Comparison of ENCODE assay signal across 17 cellular contexts in genomic region chr2:109376115-109376514, GRCh38.
DNase-seq lines count a peak whose midpoint lies in the region; ATAC-seq, FAIRE-seq and TF ChIP-seq lines count a peak whose summit lies in the region.
"Had no signal": no experiment of that assay in that cellular context is flagged by ENCODE, and none has a peak within 500 bp of the region (broad histone marks: within the 10 kb centered on the region; RNA-seq: fewer than 3 reads in every experiment).

No MANE protein-coding gene starts in this region.

- TF ChIP-seq CTCF in kidney (IDR thresholded peaks at IDR 0.05; ENCODE audit: borderline replicate concordance, extremely low read depth, insufficient read depth) = no peak

- H3K36me3 ChIP-seq in kidney (ENCODE audit: control insufficient read depth in 1 of 2, insufficient read depth in 2 of 2, low read length in 2 of 2) = no peaks in the 10 kb centered on the region
- H3K36me3 ChIP-seq: right lobe of liver had no signal

- H3K4me1 ChIP-seq in kidney (ENCODE audit: control insufficient read depth in 1 of 2, insufficient read depth in 1 of 2, low read depth in 1 of 2, low read length in 2 of 2) = no peaks in the 10 kb centered on the region
- H3K4me1 ChIP-seq: Caco-2, right lobe of liver had no signal

- H3K27ac ChIP-seq in kidney (ENCODE audit: low read depth in 2 of 2, low read length in 2 of 2) = no peak overlapping the region
- H3K27ac ChIP-seq: right lobe of liver had no signal

- no peaks in the 10 kb centered on the region for H3K27me3 Mint-ChIP-seq in stimulated activated naive B cell treated with anti-CD40 and anti-IgM and Interleukin-4, amounts not matched to agents 10 μg/mL and 1 μg/mL and 100 μg/mL, for 72 hours
- H3K27me3 Mint-ChIP-seq: IgD-negative memory B cell; stimulated activated naive CD8-positive, alpha-beta T cell treated with anti-CD3 and anti-CD28 coated beads, Interleukin-15, amount 100 ng/mL, for 72 hours had no signal

- no peaks in the 10 kb centered on the region for H3K36me3 Mint-ChIP-seq in stimulated activated naive B cell treated with anti-CD40 and anti-IgM and Interleukin-4, amounts not matched to agents 10 μg/mL and 1 μg/mL and 100 μg/mL, for 72 hours
- H3K36me3 Mint-ChIP-seq: IgD-negative memory B cell had no signal

- no peak overlapping the region for H3K9ac ChIP-seq in kidney (ENCODE audit: low read length in 2 of 2)

- DNase-seq in activated effector memory CD4-positive, alpha-beta T cell treated with anti-CD3 and anti-CD28 coated beads, Interleukin-2, amount 50 U/mL, for 16 hours = peak; percentile 24
- DNase-seq in activated effector memory CD4-positive, alpha-beta T cell treated with Interleukin-2 at 50 U/mL for 16 hours = no peak
- DNase-seq in ecto neural progenitor cell (ENCODE audit: low spot score) (peak; percentile 32), kidney (peak; percentile 39), NCI-H82 (lab: John Stamatoyannopoulos, UW) (no peak), LoVo (ENCODE audit: low spot score) (no peak)
- DNase-seq in stimulated activated naive B cell treated with anti-CD40 and anti-IgM and Interleukin-4, amounts not matched to agents 10 μg/mL and 1 μg/mL and 100 μg/mL, for 72 hours = no peak
- DNase-seq: NCI-H1436, NCI-H524 treated with DMSO at 0.1 percent for 48 hours had no signal

- ATAC-seq in HG02623 (IDR thresholded peaks at IDR 0.05; ENCODE audit: unreplicated experiment) = no peak
- no peak for ATAC-seq in stimulated activated naive B cell treated with anti-CD40 and anti-IgM and Interleukin-4, amounts not matched to agents 10 μg/mL and 1 μg/mL and 100 μg/mL, for 72 hours (replicated peaks)
- ATAC-seq: right lobe of liver; stimulated activated naive CD8-positive, alpha-beta T cell treated with anti-CD3 and anti-CD28 coated beads, Interleukin-15, amount 100 ng/mL, for 72 hours had no signal

- no peaks in the 10 kb centered on the region for H3K9me3 Mint-ChIP-seq in stimulated activated naive B cell treated with anti-CD40 and anti-IgM and Interleukin-4, amounts not matched to agents 10 μg/mL and 1 μg/mL and 100 μg/mL, for 72 hours
- H3K9me3 Mint-ChIP-seq: IgD-negative memory B cell; nephron; stimulated activated naive CD8-positive, alpha-beta T cell treated with anti-CD3 and anti-CD28 coated beads, Interleukin-15, amount 100 ng/mL, for 72 hours; T-helper 2 cell treated with Interferon-gamma antibody and Interleukin-4, amounts not matched to agents 5 μg/mL and 100 μg/mL, for 36 hours had no signal

- H3K27ac Mint-ChIP-seq in stimulated activated naive B cell treated with anti-CD40 and anti-IgM and Interleukin-4, amounts not matched to agents 10 μg/mL and 1 μg/mL and 100 μg/mL, for 72 hours = no peak overlapping the region
- H3K27ac Mint-ChIP-seq: IgD-negative memory B cell; nephron; T-helper 2 cell treated with Interferon-gamma antibody and Interleukin-4, amounts not matched to agents 5 μg/mL and 100 μg/mL, for 36 hours had no signal

- no peaks in the 10 kb centered on the region for H3K4me1 Mint-ChIP-seq in stimulated activated naive B cell treated with anti-CD40 and anti-IgM and Interleukin-4, amounts not matched to agents 10 μg/mL and 1 μg/mL and 100 μg/mL, for 72 hours
- H3K4me1 Mint-ChIP-seq: IgD-negative memory B cell; stimulated activated naive CD8-positive, alpha-beta T cell treated with anti-CD3 and anti-CD28 coated beads, Interleukin-15, amount 100 ng/mL, for 72 hours had no signal

- no peak for FAIRE-seq in kidney (lab: Jason Lieb, UNC)
- FAIRE-seq: endothelial cell of umbilical vein had no signal

- intact Hi-C loops in kidney (cut with DNase I) = no loop called here

- no peaks in the 10 kb centered on the region for H3K9me3 ChIP-seq in kidney (ENCODE audit: control insufficient read depth in 1 of 2, low read length in 2 of 2)
- H3K9me3 ChIP-seq: Caco-2, right lobe of liver had no signal

- H3K4me3 Mint-ChIP-seq in stimulated activated naive B cell treated with anti-CD40 and anti-IgM and Interleukin-4, amounts not matched to agents 10 μg/mL and 1 μg/mL and 100 μg/mL, for 72 hours = no peak overlapping the region
- H3K4me3 Mint-ChIP-seq: IgD-negative memory B cell; nephron; stimulated activated naive CD8-positive, alpha-beta T cell treated with anti-CD3 and anti-CD28 coated beads, Interleukin-15, amount 100 ng/mL, for 72 hours; T-helper 2 cell treated with Interferon-gamma antibody and Interleukin-4, amounts not matched to agents 5 μg/mL and 100 μg/mL, for 36 hours had no signal

- no peak overlapping the region for H3K4me3 ChIP-seq in kidney (ENCODE audit: low read length in 2 of 2)
- H3K4me3 ChIP-seq: right lobe of liver had no signal

Comparison
In these comparisons a context has a peak if more than half of its experiments do, and no peak if none do; other contexts are left out.
1. DNase-seq: peak in activated effector memory CD4-positive, alpha-beta T cell treated with anti-CD3 and anti-CD28 coated beads, Interleukin-2, amount 50 U/mL, for 16 hours (single experiment), ecto neural progenitor cell (single experiment) and kidney (single experiment); none in activated effector memory CD4-positive, alpha-beta T cell treated with Interleukin-2 at 50 U/mL for 16 hours (single experiment), NCI-H82 (single experiment), stimulated activated naive B cell treated with anti-CD40 and anti-IgM and Interleukin-4, amounts not matched to agents 10 μg/mL and 1 μg/mL and 100 μg/mL, for 72 hours (single experiment) and LoVo (single experiment).